In genomic region chr3:184557348-184557950, GRCh38 we compare ENCODE assay signal across 28 cellular contexts. TPM values are rescaled to one million over a fixed set of nuclear protein-coding genes. Genes with fewer than 3 reads are reported as not detected.
DNase-seq lines count a peak whose midpoint lies in the region; ATAC-seq and TF ChIP-seq lines count a peak whose summit lies in the region.
"Had no signal": no experiment of that assay in that cellular context is flagged by ENCODE, and none has a peak within 500 bp of the region (broad histone marks: within the 10 kb centered on the region; RNA-seq: fewer than 3 reads in every experiment).

No MANE protein-coding gene starts in this region.

- H2AFZ ChIP-seq in osteoblast (ENCODE audit: low read length), result no peak overlapping the region
- H2AFZ ChIP-seq: GM23248, PC-9 had no signal

- intact Hi-C loops in CD8-positive, alpha-beta T cell (cut with DNase I, micrococcal nuclease), result no loop called here

- H3K27ac Mint-ChIP-seq in activated naive CD4-positive, alpha-beta T cell treated with anti-CD3 and anti-CD28 coated beads, Interleukin-2, amount 10 ng/mL, durations not matched to agents 7 days and 5 days, result peak overlapping the region; percentile 93
- H3K27ac Mint-ChIP-seq in activated T-helper 17 cell treated with anti-CD3 and anti-CD28 coated beads, Interleukin-2, amount 50 U/mL, for 72 hours, result peak overlapping the region; percentile 25
- no peak overlapping the region for H3K27ac Mint-ChIP-seq in CD8-positive, alpha-beta T cell

- H3K27me3 Mint-ChIP-seq in activated naive CD4-positive, alpha-beta T cell treated with anti-CD3 and anti-CD28 coated beads, Interleukin-2, amount 10 ng/mL, durations not matched to agents 7 days and 5 days, result peaks cover 55% of the 10 kb centered on the region
- H3K27me3 Mint-ChIP-seq in activated T-helper 17 cell treated with anti-CD3 and anti-CD28 coated beads, Interleukin-2, amount 50 U/mL, for 72 hours, result peaks cover 15% of the 10 kb centered on the region
- H3K27me3 Mint-ChIP-seq in CD8-positive, alpha-beta T cell (ENCODE audit: low read depth), result peaks cover 39% of the 10 kb centered on the region

- POLR2A ChIA-PET in CD8-positive, alpha-beta T cell (lab: Charles Lee), result interaction anchor here (0.8 to 1.5 kb wide), 2 partner anchors 10 to 154 kb away, joined by 3 to 5 read pairs; partner anchors contain the start of gene MAGEF1

- no peaks in the 10 kb centered on the region for H4K20me1 ChIP-seq in osteoblast (ENCODE audit: insufficient read depth, low read length)

- peaks cover 8% of the 10 kb centered on the region for H3K4me1 ChIP-seq in osteoblast (ENCODE audit: insufficient read depth, low read length)
- peaks cover 77% of the 10 kb centered on the region for H3K4me1 ChIP-seq in CD8-positive, alpha-beta T cell (ENCODE audit: insufficient read depth, low read length)

- peaks cover 32% of the 10 kb centered on the region for H3K27me3 ChIP-seq in osteoblast (ENCODE audit: insufficient read depth, low read length)
- peaks cover 6% of the 10 kb centered on the region for H3K27me3 ChIP-seq in CD8-positive, alpha-beta T cell (ENCODE audit: insufficient read depth, low read length)
- H3K27me3 ChIP-seq: MG63 had no signal

- peaks cover 55% of the 10 kb centered on the region for H3K4me1 Mint-ChIP-seq in activated naive CD4-positive, alpha-beta T cell treated with anti-CD3 and anti-CD28 coated beads, Interleukin-2, amount 10 ng/mL, durations not matched to agents 7 days and 5 days
- peaks cover 25% of the 10 kb centered on the region for H3K4me1 Mint-ChIP-seq in activated T-helper 17 cell treated with anti-CD3 and anti-CD28 coated beads, Interleukin-2, amount 50 U/mL, for 72 hours
- peaks cover 55% of the 10 kb centered on the region for H3K4me1 Mint-ChIP-seq in CD8-positive, alpha-beta T cell (ENCODE audit: low read depth)

- no peak overlapping the region for H3K27ac ChIP-seq in osteoblast (ENCODE audit: low read depth, low read length)
- no peak overlapping the region for H3K27ac ChIP-seq in CD8-positive, alpha-beta T cell (ENCODE audit: low read depth, low read length)
- H3K27ac ChIP-seq: BLaER1, GM23248, PC-9, SJCRH30 had no signal

- no peak for DNase-seq in activated naive CD4-positive, alpha-beta T cell treated with anti-CD3 and anti-CD28 coated beads, Interleukin-2, amount 10 ng/mL, durations not matched to agents 7 days and 5 days
- DNase-seq in activated naive CD4-positive, alpha-beta T cell (lab: John Stamatoyannopoulos, UW), result no peak
- DNase-seq in osteoblast (ENCODE audit: insufficient read length, low spot score, missing footprints), result peak; percentile 61
- no peak for DNase-seq in CD8-positive, alpha-beta T cell
- DNase-seq: Caco-2, DMS 273 treated with DMSO at 0.1 percent for 48 hours, DMS79, EL, GF-D8, GM23248, H7, KG1, MG63, NCI-H1105 treated with DMSO at 0.1 percent for 48 hours, NCI-H2029 treated with DMSO at 0.1 percent for 48 hours, NCI-H2227 treated with DMSO at 0.1 percent for 48 hours, NCI-H526 treated with DMSO at 0.1 percent for 48 hours, PC-9, SJCRH30 had no signal

- no peaks in the 10 kb centered on the region for H3K36me3 ChIP-seq in osteoblast (ENCODE audit: insufficient read depth, low read length)
- H3K36me3 ChIP-seq in CD8-positive, alpha-beta T cell (ENCODE audit: insufficient read depth, low read length), result no peaks in the 10 kb centered on the region
- H3K36me3 ChIP-seq: BLaER1, MG63, SJCRH30 had no signal

- H3K4me2 ChIP-seq in osteoblast (ENCODE audit: insufficient read depth, low read length), result no peak overlapping the region
- H3K4me2 ChIP-seq: BLaER1, PC-9 had no signal

- peaks cover 3% of the 10 kb centered on the region for H3K36me3 Mint-ChIP-seq in activated naive CD4-positive, alpha-beta T cell treated with anti-CD3 and anti-CD28 coated beads, Interleukin-2, amount 10 ng/mL, durations not matched to agents 7 days and 5 days
- H3K36me3 Mint-ChIP-seq in activated T-helper 17 cell treated with anti-CD3 and anti-CD28 coated beads, Interleukin-2, amount 50 U/mL, for 72 hours (ENCODE audit: low read depth), result no peaks in the 10 kb centered on the region
- no peaks in the 10 kb centered on the region for H3K36me3 Mint-ChIP-seq in CD8-positive, alpha-beta T cell
- H3K36me3 Mint-ChIP-seq: CD4-positive, CD25-positive, alpha-beta regulatory T cell had no signal

- no peak for ATAC-seq in activated T-helper 17 cell treated with anti-CD3 and anti-CD28 coated beads, Interleukin-2, amount 50 U/mL, for 72 hours (replicated peaks)
- ATAC-seq in GM21526 (IDR thresholded peaks at IDR 0.05; ENCODE audit: low FRiP score, unreplicated experiment), result no peak
- ATAC-seq in GM19328 (IDR thresholded peaks at IDR 0.05; ENCODE audit: unreplicated experiment), result no peak
- ATAC-seq in CD8-positive, alpha-beta T cell, result no peak
- no peak for ATAC-seq in HG02884 (IDR thresholded peaks at IDR 0.05; ENCODE audit: unreplicated experiment)
- ATAC-seq: Right ventricle myocardium inferior, SK-N-SH treated with all-trans-retinoic acid at 6 μM for 48 hours had no signal

- H3K79me2 ChIP-seq in osteoblast (ENCODE audit: insufficient read depth, low read length), result no peaks in the 10 kb centered on the region

- no peak overlapping the region for H3K4me3 ChIP-seq in osteoblast (ENCODE audit: insufficient read depth, low read length)
- no peak overlapping the region for H3K4me3 ChIP-seq in CD8-positive, alpha-beta T cell (ENCODE audit: low read depth, low read length)
- H3K4me3 ChIP-seq: BLaER1, GM23248, MG63, PC-9, SJCRH30 had no signal

- CTCF ChIA-PET in activated naive CD4-positive, alpha-beta T cell treated with anti-CD3 and anti-CD28 coated beads, Interleukin-2, amount 10 ng/mL, durations not matched to agents 7 days and 5 days (lab: Charles Lee), result interaction anchor here (0.7 to 1.6 kb wide), 7 partner anchors 14 to 204 kb away, joined by 3 to 9 read pairs (median 4); no protein-coding TSS in a partner anchor
- CTCF ChIA-PET in CD8-positive, alpha-beta T cell (lab: Charles Lee), result interaction anchor here (1.0 to 2.6 kb wide), 9 partner anchors 12 to 246 kb away, joined by 3 to 12 read pairs (median 4); no protein-coding TSS in a partner anchor

- no peaks in the 10 kb centered on the region for H3K9me3 ChIP-seq in osteoblast (ENCODE audit: low read depth, low read length)
- no peaks in the 10 kb centered on the region for H3K9me3 ChIP-seq in CD8-positive, alpha-beta T cell (ENCODE audit: low read length)
- H3K9me3 ChIP-seq: BLaER1, Caco-2, MG63, SJCRH30 had no signal

- no peak overlapping the region for H3K4me3 Mint-ChIP-seq in activated naive CD4-positive, alpha-beta T cell treated with anti-CD3 and anti-CD28 coated beads, Interleukin-2, amount 10 ng/mL, durations not matched to agents 7 days and 5 days
- no peak overlapping the region for H3K4me3 Mint-ChIP-seq in activated T-helper 17 cell treated with anti-CD3 and anti-CD28 coated beads, Interleukin-2, amount 50 U/mL, for 72 hours
- no peak overlapping the region for H3K4me3 Mint-ChIP-seq in CD8-positive, alpha-beta T cell

- TF ChIP-seq CTCF in osteoblast (IDR thresholded peaks at IDR 0.05; ENCODE audit: extremely low read depth, low read depth, low read length), result no peak
- no peak for TF ChIP-seq CTCF in CD8-positive, alpha-beta T cell (IDR thresholded peaks at IDR 0.05)

- H3K9me3 Mint-ChIP-seq in activated naive CD4-positive, alpha-beta T cell treated with anti-CD3 and anti-CD28 coated beads, Interleukin-2, amount 10 ng/mL, durations not matched to agents 7 days and 5 days, result no peaks in the 10 kb centered on the region
- no peaks in the 10 kb centered on the region for H3K9me3 Mint-ChIP-seq in activated T-helper 17 cell treated with anti-CD3 and anti-CD28 coated beads, Interleukin-2, amount 50 U/mL, for 72 hours
- no peaks in the 10 kb centered on the region for H3K9me3 Mint-ChIP-seq in CD8-positive, alpha-beta T cell

RNA-seq across cellular contexts. Expression of gene EPHB3, which starts 4.1 kb away (rescaled TPM):
- total RNA-seq in activated T-helper 17 cell treated with anti-CD3 and anti-CD28 coated beads, Interleukin-2, amount 50 U/mL, for 72 hours, result under 1 TPM in 1 of 2 donors, not detected in 1; 0.11 TPM
- 3.6 and 4.1 TPM in 2 replicates for total RNA-seq in osteoblast
- total RNA-seq in CD8-positive, alpha-beta T cell, result not detected
- total RNA-seq: CD4-positive, CD25-positive, alpha-beta regulatory T cell; NCI-H460 had no signal
